ENCODE assay signal across 3 cellular contexts in the genomic region with DNA sequence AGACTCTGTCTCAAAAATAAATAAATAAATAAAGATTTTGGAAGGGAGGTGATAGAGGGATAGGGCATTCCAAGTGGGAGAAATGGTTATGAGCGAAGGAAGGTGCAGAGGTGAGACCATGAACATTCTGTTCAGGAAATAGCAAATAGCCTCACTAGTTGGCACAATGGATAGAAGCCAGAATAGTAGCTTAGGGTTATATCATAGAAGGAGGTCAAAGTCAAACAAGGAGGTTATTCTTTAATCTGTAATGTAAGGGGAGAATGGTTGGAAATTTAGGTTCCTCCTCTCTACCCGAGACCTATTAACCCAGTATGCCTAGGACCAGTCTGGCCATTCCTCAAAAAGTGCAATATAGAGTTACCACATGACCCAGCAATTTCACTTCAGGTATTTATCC.
"Had no signal": no experiment of that assay in that cellular context is flagged by ENCODE, and none has a peak within 500 bp of the region (broad histone marks: within the 10 kb centered on the region; RNA-seq: fewer than 3 reads in every experiment).

No MANE protein-coding gene starts in this region.

- ATAC-seq: GM12878 had no signal

- H3K4me3 ChIP-seq: GM12878 had no signal

- DNase-seq: GDM1, GF-D8 had no signal
